In the genomic region with DNA sequence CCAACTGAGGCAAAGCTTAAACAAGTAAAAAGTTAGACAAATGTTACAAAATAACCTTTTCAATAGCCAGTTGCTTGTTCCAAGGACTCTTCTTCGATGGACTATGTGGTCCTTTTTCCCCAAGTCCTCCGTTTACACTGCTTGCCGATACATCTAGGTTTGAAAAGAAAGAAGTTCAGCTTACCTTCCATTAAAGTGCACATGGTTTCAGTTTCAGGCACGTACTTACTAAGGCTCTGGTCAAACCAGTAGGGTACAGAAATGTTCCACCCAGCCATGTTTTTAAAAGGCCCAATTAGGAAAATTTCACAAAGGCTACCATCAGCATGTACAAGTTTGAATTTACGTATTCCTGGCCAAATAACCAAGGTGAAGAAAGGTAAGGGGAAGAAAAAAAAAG, we compare ENCODE assay signal across 8 cellular contexts. TPM values are rescaled to one million over a fixed set of nuclear protein-coding genes. Genes with fewer than 3 reads are reported as not detected.
DNase-seq lines count a peak whose midpoint lies in the region; ATAC-seq and TF ChIP-seq lines count a peak whose summit lies in the region.

No MANE protein-coding gene starts in this region.

- H3K4me3 Mint-ChIP-seq in CD4-positive, alpha-beta T cell: peak overlapping the region; percentile 92

- H3K27ac Mint-ChIP-seq in CD4-positive, alpha-beta T cell: peak overlapping the region; percentile 96

- CTCF ChIA-PET in CD4-positive, alpha-beta T cell (lab: Charles Lee): interaction anchor here (0.5 to 2.2 kb wide), 7 partner anchors 8 to 212 kb away, joined by 3 to 8 read pairs (median 4); partner anchors contain the start of genes JMJD6 and METTL23
- CTCF ChIA-PET in IMR-90 (lab: Yijun Ruan, JAX): interaction anchor here (0.6 to 0.7 kb wide), 3 partner anchors 47 to 553 kb away, joined by 3 to 5 read pairs (median 4); no protein-coding TSS in a partner anchor

- H2AK5ac ChIP-seq in IMR-90 (ENCODE audit: low read depth, low read length): no peak overlapping the region

- no peak overlapping the region for H2BK15ac ChIP-seq in IMR-90 (ENCODE audit: low read depth, low read length)

- H3K4me1 Mint-ChIP-seq in CD4-positive, alpha-beta T cell (ENCODE audit: low read depth): peaks cover 59% of the 10 kb centered on the region

- TF ChIP-seq POLR2A in IMR-90 (IDR thresholded peaks at IDR 0.05; ENCODE audit: low read depth, low read length): no peak
- no peak for TF ChIP-seq POLR2A in right lobe of liver (IDR thresholded peaks at IDR 0.05)

- H2BK20ac ChIP-seq in IMR-90 (ENCODE audit: low read depth, low read length): no peak overlapping the region

- peak overlapping the region; percentile 52 for H3K23ac ChIP-seq in IMR-90 (ENCODE audit: low read depth, low read length)

- H3K14ac ChIP-seq in IMR-90 (replicated peaks; ENCODE audit: low read depth, low read length): 0 out of 2 replicates have a peak overlapping the region, but pooled peaks have one; percentile 14

- no peaks in the 10 kb centered on the region for H3K9me3 ChIP-seq in CD4-positive, alpha-beta T cell (ENCODE audit: control insufficient read depth, low read length)
- H3K9me3 ChIP-seq in IMR-90 (ENCODE audit: control insufficient read depth, insufficient read depth, low read length) (no peaks in the 10 kb centered on the region), right lobe of liver (no peaks in the 10 kb centered on the region)

- no CpG with 5 or more reads among the region's 5 CpGs for WGBS in IMR-90 (ENCODE audit: extremely low coverage in 2 of 2, insufficient read length in 1 of 2), 2 experiments
- WGBS in right lobe of liver (ENCODE audit: insufficient coverage, low coverage, low lambda C conversion rate, missing lambda C conversion rate): 8% methylated on average over 5 of the region's 5 CpGs

- DNase-seq in CD4-positive, alpha-beta T cell: no peak
- DNase-seq in IMR-90: peak; percentile 53
- DNase-seq in amniotic epithelial cell (ENCODE audit: low read depth): peak; percentile 49
- no peak for DNase-seq in right lobe of liver
- DNase-seq in iPS-NIHi7 (ENCODE audit: extremely low spot score): no peak
- DNase-seq in NCI-H1930 (lab: John Stamatoyannopoulos, UW): no peak

- H4K20me1 ChIP-seq in IMR-90 (ENCODE audit: insufficient read depth, low read length): peaks cover 42% of the 10 kb centered on the region

- H2BK5ac ChIP-seq in IMR-90 (ENCODE audit: low read depth, low read length, poor library complexity, severe bottlenecking): peak overlapping the region; percentile 63

- H4K91ac ChIP-seq in IMR-90 (ENCODE audit: insufficient read depth, low read depth, low read length): no peak overlapping the region

- peak overlapping the region; percentile 63 for H3K4me2 ChIP-seq in IMR-90 (ENCODE audit: low read depth, low read length)

- H3K79me1 ChIP-seq in IMR-90 (ENCODE audit: low read depth in 1 of 2, low read length in 2 of 2): peaks cover 18 to 29% of the 10 kb centered on the region in 2 experiments

- no peak overlapping the region for H2AK9ac ChIP-seq in IMR-90 (replicated peaks; ENCODE audit: low read depth, low read length, poor library complexity)

- no peak for TF ChIP-seq RAD21 in IMR-90 (IDR thresholded peaks at IDR 0.05; ENCODE audit: low read length)

- H3K4me1 ChIP-seq in IMR-90 (ENCODE audit: control insufficient read depth, insufficient read depth, low read length) (peaks cover 2% of the 10 kb centered on the region; the same call in 1 of the 2 replicates), right lobe of liver (peaks cover 0 to 50% (median 15%) of the 10 kb centered on the region in 4 donors)

- no peak overlapping the region for H3K18ac ChIP-seq in IMR-90 (ENCODE audit: low read depth, low read length)

- no peaks in the 10 kb centered on the region for H3K27me3 Mint-ChIP-seq in CD4-positive, alpha-beta T cell

- H3K9me1 ChIP-seq in IMR-90 (ENCODE audit: insufficient read depth, low read length): no peaks in the 10 kb centered on the region

- intact Hi-C loops in CD4-positive, alpha-beta T cell (cut with DNase I, micrococcal nuclease): loop anchor here (1.0 to 10.0 kb wide), 4 partner anchors 8 to 950 kb away; partner anchors contain the start of genes UBE2O (in 1 of the 2) and UNK (in 1 of the 2)
- intact Hi-C loops in IMR-90 (cut with micrococcal nuclease): loop anchor here (1.0 to 5.0 kb wide), 2 partner anchors 8 to 322 kb away; no protein-coding TSS in a partner anchor
- intact Hi-C loops in right lobe of liver (cut with DNase I): no loop called here

- H2AFZ ChIP-seq in IMR-90 (replicated peaks; ENCODE audit: low read length, poor library complexity): no peak overlapping the region

- no peaks in the 10 kb centered on the region for H3K27me3 ChIP-seq in CD4-positive, alpha-beta T cell (ENCODE audit: control insufficient read depth, insufficient read depth, low read length)
- H3K27me3 ChIP-seq in IMR-90 (ENCODE audit: control insufficient read depth, insufficient read depth, low read length) (no peaks in the 10 kb centered on the region), right lobe of liver (no peaks in the 10 kb centered on the region)

- H3K27ac ChIP-seq in CD4-positive, alpha-beta T cell (ENCODE audit: low read depth, low read length): peak overlapping the region; percentile 99
- H3K27ac ChIP-seq in IMR-90 (ENCODE audit: insufficient read depth, low read length) (no peak overlapping the region), right lobe of liver (peak overlapping the region in 2 of 3 donors; percentile 96 to 99)

- H4K5ac ChIP-seq in IMR-90 (ENCODE audit: low read depth, low read length): peak overlapping the region; percentile 25; the same call in 1 of the 2 replicates

- BruUV-seq in IMR-90 (replicated peaks; lab: Mats Ljungman, UMichigan): no TSS peak

- H3K4me3 ChIP-seq in IMR-90 (ENCODE audit: insufficient read depth, low read depth, low read length) (peak overlapping the region; percentile 89), right lobe of liver (peak overlapping the region; percentile 95 to 100 (median 97))

- ATAC-seq in CD4-positive, alpha-beta T cell (ENCODE audit: poor library complexity): no peak
- ATAC-seq in IMR-90 (ENCODE audit: low read depth): no peak
- ATAC-seq in right lobe of liver: no peak
- no peak for ATAC-seq in GM19452 (IDR thresholded peaks at IDR 0.05; ENCODE audit: unreplicated experiment)
- ATAC-seq in HG02798 (IDR thresholded peaks at IDR 0.05; ENCODE audit: poor library complexity, unreplicated experiment): no peak

- H3K36me3 ChIP-seq in IMR-90 (ENCODE audit: control insufficient read depth, insufficient read depth, low read length) (peaks cover 26% of the 10 kb centered on the region), right lobe of liver (peaks cover 0 to 48% (median 20%) of the 10 kb centered on the region in 4 donors)

- peak overlapping the region; percentile 3; the same call in 1 of the 2 replicates for H3K4ac ChIP-seq in IMR-90 (ENCODE audit: low read depth, low read length)

- in situ Hi-C loops in IMR-90 (cut with MboI; ENCODE audit: low sequenced_read_pairs): no loop called here

- H3K9ac ChIP-seq in IMR-90 (ENCODE audit: low read depth, low read length): peak overlapping the region; percentile 83; the same call in 1 of the 2 replicates

- POLR2A ChIA-PET in CD4-positive, alpha-beta T cell (lab: Charles Lee): interaction anchor here (0.6 to 7.9 kb wide), 9 partner anchors 9 to 1700 kb away, joined by 3 to 165 read pairs (median 4); partner anchors contain the start of genes JMJD6, METTL23, MXRA7 and UBALD2
- POLR2A ChIA-PET in IMR-90 (lab: Charles Lee; ENCODE audit: unreplicated experiment): no interaction called here

- dilution Hi-C loops in IMR-90 (cut with HindIII; ENCODE audit: low sequenced_read_pairs, unreplicated experiment): no loop called here

- no peak for TF ChIP-seq CTCF in CD4-positive, alpha-beta T cell (IDR thresholded peaks at IDR 0.05)
- TF ChIP-seq CTCF in IMR-90 (conservative IDR thresholded peaks at IDR 0.05; ENCODE audit: low read depth, low read length): no peak
- no peak for TF ChIP-seq CTCF in right lobe of liver (IDR thresholded peaks at IDR 0.05)

- H3K36me3 Mint-ChIP-seq in CD4-positive, alpha-beta T cell (ENCODE audit: low read depth): peaks cover 74% of the 10 kb centered on the region

- H3K9me3 Mint-ChIP-seq in CD4-positive, alpha-beta T cell: no peaks in the 10 kb centered on the region

- H4K8ac ChIP-seq in IMR-90 (ENCODE audit: low read depth in 2 of 2, low read length in 2 of 2): 0 out of 4 replicates have a peak overlapping the region, but pooled peaks of 1 of the 2 experiments have one; percentile 29

- H2BK120ac ChIP-seq in IMR-90 (ENCODE audit: low read depth, low read length): no peak overlapping the region

- no peak overlapping the region for H3K56ac ChIP-seq in IMR-90 (ENCODE audit: extremely low read depth, insufficient read depth, low read length)

RNA-seq across cellular contexts. Expression of gene SRSF2, which starts 2.1 kb away (rescaled TPM):
- 100 to 1,000 TPM; 448 to 460 TPM for total RNA-seq in CD4-positive, alpha-beta T cell
- total RNA-seq in IMR-90 (2012; rRNA removed) (71.7 and 98.0 TPM in 2 replicates), right lobe of liver (100 to 1,000 TPM in 1 of 6 experiments, 10 to 100 TPM in 5; 62.4 to 106 (median 86.0) TPM)
- 296 and 441 TPM in 2 replicates for polyA plus RNA-seq in IMR-90 (2012; rRNA removed)
- polyA plus RNA-seq in IMR-90 (2012; cell fraction: cytosol; rRNA removed): 200 and 504 TPM in 2 replicates
- 395 and 1,583 TPM in 2 replicates for polyA plus RNA-seq in IMR-90 (2012; cell fraction: nucleus; rRNA removed; ENCODE audit: low replicate concordance)

RNA-seq across cellular contexts. Expression of gene MFSD11, which starts 2.9 kb away (rescaled TPM):
- 10 to 100 TPM; 25.5 to 29.4 TPM for total RNA-seq in CD4-positive, alpha-beta T cell
- total RNA-seq in IMR-90 (2012; rRNA removed) (16.1 and 16.4 TPM in 2 replicates), right lobe of liver (10 to 100 TPM in 5 of 6 experiments, 1 to 10 TPM in 1; 8.5 to 16.3 (median 15.3) TPM)
- 9.8 and 12.3 TPM in 2 replicates for polyA plus RNA-seq in IMR-90 (2012; rRNA removed)
- 7.3 and 11.1 TPM in 2 replicates for polyA plus RNA-seq in IMR-90 (2012; cell fraction: cytosol; rRNA removed)
- polyA plus RNA-seq in IMR-90 (2012; cell fraction: nucleus; rRNA removed; ENCODE audit: low replicate concordance): 10.6 and 14.3 TPM in 2 replicates

RNA-seq across cellular contexts. Expression of gene METTL23, which starts 8.4 kb away (rescaled TPM):
- 10 to 100 TPM; 35.4 to 37.8 TPM for total RNA-seq in CD4-positive, alpha-beta T cell
- total RNA-seq in IMR-90 (2012; rRNA removed) (18.8 and 19.7 TPM in 2 replicates), right lobe of liver (10 to 100 TPM; 16.0 to 25.0 (median 18.7) TPM)
- 32.1 and 36.5 TPM in 2 replicates for polyA plus RNA-seq in IMR-90 (2012; rRNA removed)
- 21.1 and 22.1 TPM in 2 replicates for polyA plus RNA-seq in IMR-90 (2012; cell fraction: cytosol; rRNA removed)
- polyA plus RNA-seq in IMR-90 (2012; cell fraction: nucleus; rRNA removed; ENCODE audit: low replicate concordance): 19.5 and 49.1 TPM in 2 replicates

RNA-seq across cellular contexts. Expression of gene JMJD6, which starts 8.6 kb away (rescaled TPM):
- 100 to 1,000 TPM; 133 to 134 TPM for total RNA-seq in CD4-positive, alpha-beta T cell
- total RNA-seq in IMR-90 (2012; rRNA removed) (24.4 and 31.9 TPM in 2 replicates), right lobe of liver (10 to 100 TPM in 5 of 6 experiments, 1 to 10 TPM in 1; 10.0 to 15.8 (median 11.1) TPM)
- 30.9 and 33.7 TPM in 2 replicates for polyA plus RNA-seq in IMR-90 (2012; rRNA removed)
- polyA plus RNA-seq in IMR-90 (2012; cell fraction: cytosol; rRNA removed): 23.6 and 45.5 TPM in 2 replicates
- 69.5 and 77.5 TPM in 2 replicates for polyA plus RNA-seq in IMR-90 (2012; cell fraction: nucleus; rRNA removed; ENCODE audit: low replicate concordance)

RNA-seq across cellular contexts. Expression of gene MXRA7, which starts 24.2 kb away (rescaled TPM):
- total RNA-seq in CD4-positive, alpha-beta T cell: 10 to 100 TPM; 11.4 to 12.1 TPM
- total RNA-seq in IMR-90 (2012; rRNA removed) (169 and 231 TPM in 2 replicates), right lobe of liver (10 to 100 TPM in 5 of 6 experiments, 1 to 10 TPM in 1; 7.7 to 25.4 (median 15.3) TPM)
- polyA plus RNA-seq in IMR-90 (2012; rRNA removed): 148 and 168 TPM in 2 replicates
- polyA plus RNA-seq in IMR-90 (2012; cell fraction: cytosol; rRNA removed): 104 and 544 TPM in 2 replicates
- polyA plus RNA-seq in IMR-90 (2012; cell fraction: nucleus; rRNA removed; ENCODE audit: low replicate concordance): 20.0 and 91.8 TPM in 2 replicates

Comparison
In these comparisons a context has a peak if more than half of its experiments do, and no peak if none do; other contexts are left out.
1. DNase-seq: peak in IMR-90 (single experiment) and amniotic epithelial cell (single experiment); none in CD4-positive, alpha-beta T cell (0 of 10), right lobe of liver (0 of 3), iPS-NIHi7 (single experiment) and NCI-H1930 (0 of 2).
2. intact Hi-C loops: an anchor here in CD4-positive, alpha-beta T cell (1.0 to 10.0 kb wide) and IMR-90 (1.0 to 5.0 kb wide); none called in right lobe of liver.